In the genomic region with DNA sequence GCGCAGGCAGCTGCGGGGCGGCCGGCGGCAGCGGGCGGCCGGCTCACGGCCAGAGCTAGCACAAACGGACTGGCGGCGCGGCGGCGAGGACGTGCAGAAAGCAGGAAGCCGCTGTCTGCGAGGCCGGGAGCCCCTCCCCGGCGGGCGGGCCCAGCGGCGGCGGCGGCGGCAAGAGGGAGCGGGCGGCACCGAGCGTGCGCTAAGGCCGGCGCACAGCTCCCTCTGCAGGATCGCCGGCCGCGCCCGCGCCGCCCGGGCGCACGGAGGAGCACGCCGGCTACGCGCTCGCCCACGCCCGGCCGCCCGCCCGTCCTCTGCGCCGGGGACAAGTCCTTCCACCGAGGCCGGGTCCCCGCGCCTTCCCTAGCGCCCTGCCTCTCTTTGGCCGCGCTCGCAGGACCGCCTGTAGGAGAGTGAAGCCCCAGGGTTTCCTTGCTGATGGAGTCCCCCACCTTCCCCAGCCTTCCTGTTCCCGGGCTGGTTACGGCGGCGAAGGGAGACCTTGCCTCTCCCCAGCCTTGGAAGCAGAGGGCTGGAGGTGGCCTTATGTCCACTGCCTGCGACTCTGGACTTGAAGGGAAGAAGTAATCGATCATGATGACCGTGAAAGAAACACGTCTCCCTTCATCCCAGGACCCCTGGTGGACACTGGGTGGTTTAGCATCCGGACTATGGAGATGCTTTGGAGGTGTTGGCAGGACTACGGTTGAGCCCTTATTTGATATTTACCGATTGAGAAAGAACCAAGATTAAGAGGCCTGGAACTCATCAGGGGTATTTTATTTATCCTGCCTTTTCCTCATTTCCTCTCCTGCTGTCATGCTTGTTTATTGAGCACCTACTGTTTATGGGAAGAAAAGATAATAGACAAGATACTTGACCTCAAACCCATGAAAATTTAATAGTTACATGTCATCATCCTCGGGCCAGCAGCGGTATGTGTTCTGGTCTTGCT, we compare ENCODE assay signal across 1 cellular context.
TF ChIP-seq lines count a peak whose summit lies in the region.

Gene PREP, minus strand, starts transcription at position 102 of the 955 bp plus-strand sequence. CDS start 191 bp downstream, outside the sequence.

TF ChIP-seq in H1, 55 proteins besides CTCF, POLR2A, EP300 and RAD21:
- TF ChIP-seq ATF2 (IDR thresholded peaks at IDR 0.05; ENCODE audit: low read length) (0 out of 2 replicates have a peak, but pooled peaks have one; percentile 25), POU5F1 (IDR thresholded peaks at IDR 0.05; ENCODE audit: low read depth, low read length) (no peak), SIX5 (IDR thresholded peaks at IDR 0.05; ENCODE audit: low read depth, low read length) (no peak), MAFK (IDR thresholded peaks at IDR 0.05; ENCODE audit: low read depth, low read length) (no peak), CEBPB (IDR thresholded peaks at IDR 0.05; ENCODE audit: low read depth, low read length) (no peak), CHD1 (IDR thresholded peaks at IDR 0.05; ENCODE audit: low read depth, low read length) (no peak), HDAC6 (IDR thresholded peaks at IDR 0.05; ENCODE audit: low read depth, low read length) (no peak), PHF8 (conservative IDR thresholded peaks at IDR 0.05; ENCODE audit: low read depth, low read length) (peak; percentile 64; the same call in 1 of the 2 replicates), GABPA (IDR thresholded peaks at IDR 0.05; ENCODE audit: borderline replicate concordance, insufficient read depth, low read length) (no peak), NRF1 (IDR thresholded peaks at IDR 0.05; ENCODE audit: low read depth, low read length) (no peak), KDM1A (IDR thresholded peaks at IDR 0.05; ENCODE audit: borderline replicate concordance, low read length) (no peak), SUZ12 (IDR thresholded peaks at IDR 0.05; ENCODE audit: low read length) (no peak), TBP (IDR thresholded peaks at IDR 0.05; ENCODE audit: low read depth, low read length) (peak; percentile 40), KDM4A (IDR thresholded peaks at IDR 0.05; ENCODE audit: low read depth, low read length, severe bottlenecking) (peak; percentile 79), FOSL1 (IDR thresholded peaks at IDR 0.05; ENCODE audit: insufficient read depth, low read depth, low read length) (no peak), KDM5A (IDR thresholded peaks at IDR 0.05; ENCODE audit: low read length) (no peak), SP2 (IDR thresholded peaks at IDR 0.05; ENCODE audit: low read length) (no peak), POLR2AphosphoS5 (IDR thresholded peaks at IDR 0.05; ENCODE audit: low read depth, low read length) (peak; percentile 44; the same call in 1 of the 2 replicates), E2F6 (IDR thresholded peaks at IDR 0.05) (no peak), TAF1 (IDR thresholded peaks at IDR 0.05; ENCODE audit: low read depth, low read length) (peak; percentile 82), CREB1 (IDR thresholded peaks at IDR 0.05) (no peak), ATF3 (IDR thresholded peaks at IDR 0.05; ENCODE audit: insufficient read depth, low read depth, low read length) (no peak), TCF12 (IDR thresholded peaks at IDR 0.05; ENCODE audit: low read depth, low read length) (no peak), HDAC2 (IDR thresholded peaks at IDR 0.05; ENCODE audit: borderline replicate concordance in 1 of 2, low read depth in 2 of 2, low read length in 2 of 2) (no peak; a peak in 1 of 4 replicates), BCL11A (IDR thresholded peaks at IDR 0.05; ENCODE audit: low read depth in 2 of 2, low read length in 2 of 2) (no peak), RFX5 (IDR thresholded peaks at IDR 0.05; ENCODE audit: borderline replicate concordance, low read depth, low read length) (no peak), EGR1 (IDR thresholded peaks at IDR 0.05; ENCODE audit: borderline replicate concordance, low read depth, low read length) (peak; percentile 42; the same call in 1 of the 2 replicates), SIN3A (conservative IDR thresholded peaks at IDR 0.05 in 1 of 2, IDR thresholded peaks at IDR 0.05 in 1 of 2; ENCODE audit: low read depth in 1 of 2, low read length in 2 of 2) (0 out of 4 replicates have a peak, but pooled peaks have one; percentile 10 to 21)
- TF ChIP-seq, protein P1, sequence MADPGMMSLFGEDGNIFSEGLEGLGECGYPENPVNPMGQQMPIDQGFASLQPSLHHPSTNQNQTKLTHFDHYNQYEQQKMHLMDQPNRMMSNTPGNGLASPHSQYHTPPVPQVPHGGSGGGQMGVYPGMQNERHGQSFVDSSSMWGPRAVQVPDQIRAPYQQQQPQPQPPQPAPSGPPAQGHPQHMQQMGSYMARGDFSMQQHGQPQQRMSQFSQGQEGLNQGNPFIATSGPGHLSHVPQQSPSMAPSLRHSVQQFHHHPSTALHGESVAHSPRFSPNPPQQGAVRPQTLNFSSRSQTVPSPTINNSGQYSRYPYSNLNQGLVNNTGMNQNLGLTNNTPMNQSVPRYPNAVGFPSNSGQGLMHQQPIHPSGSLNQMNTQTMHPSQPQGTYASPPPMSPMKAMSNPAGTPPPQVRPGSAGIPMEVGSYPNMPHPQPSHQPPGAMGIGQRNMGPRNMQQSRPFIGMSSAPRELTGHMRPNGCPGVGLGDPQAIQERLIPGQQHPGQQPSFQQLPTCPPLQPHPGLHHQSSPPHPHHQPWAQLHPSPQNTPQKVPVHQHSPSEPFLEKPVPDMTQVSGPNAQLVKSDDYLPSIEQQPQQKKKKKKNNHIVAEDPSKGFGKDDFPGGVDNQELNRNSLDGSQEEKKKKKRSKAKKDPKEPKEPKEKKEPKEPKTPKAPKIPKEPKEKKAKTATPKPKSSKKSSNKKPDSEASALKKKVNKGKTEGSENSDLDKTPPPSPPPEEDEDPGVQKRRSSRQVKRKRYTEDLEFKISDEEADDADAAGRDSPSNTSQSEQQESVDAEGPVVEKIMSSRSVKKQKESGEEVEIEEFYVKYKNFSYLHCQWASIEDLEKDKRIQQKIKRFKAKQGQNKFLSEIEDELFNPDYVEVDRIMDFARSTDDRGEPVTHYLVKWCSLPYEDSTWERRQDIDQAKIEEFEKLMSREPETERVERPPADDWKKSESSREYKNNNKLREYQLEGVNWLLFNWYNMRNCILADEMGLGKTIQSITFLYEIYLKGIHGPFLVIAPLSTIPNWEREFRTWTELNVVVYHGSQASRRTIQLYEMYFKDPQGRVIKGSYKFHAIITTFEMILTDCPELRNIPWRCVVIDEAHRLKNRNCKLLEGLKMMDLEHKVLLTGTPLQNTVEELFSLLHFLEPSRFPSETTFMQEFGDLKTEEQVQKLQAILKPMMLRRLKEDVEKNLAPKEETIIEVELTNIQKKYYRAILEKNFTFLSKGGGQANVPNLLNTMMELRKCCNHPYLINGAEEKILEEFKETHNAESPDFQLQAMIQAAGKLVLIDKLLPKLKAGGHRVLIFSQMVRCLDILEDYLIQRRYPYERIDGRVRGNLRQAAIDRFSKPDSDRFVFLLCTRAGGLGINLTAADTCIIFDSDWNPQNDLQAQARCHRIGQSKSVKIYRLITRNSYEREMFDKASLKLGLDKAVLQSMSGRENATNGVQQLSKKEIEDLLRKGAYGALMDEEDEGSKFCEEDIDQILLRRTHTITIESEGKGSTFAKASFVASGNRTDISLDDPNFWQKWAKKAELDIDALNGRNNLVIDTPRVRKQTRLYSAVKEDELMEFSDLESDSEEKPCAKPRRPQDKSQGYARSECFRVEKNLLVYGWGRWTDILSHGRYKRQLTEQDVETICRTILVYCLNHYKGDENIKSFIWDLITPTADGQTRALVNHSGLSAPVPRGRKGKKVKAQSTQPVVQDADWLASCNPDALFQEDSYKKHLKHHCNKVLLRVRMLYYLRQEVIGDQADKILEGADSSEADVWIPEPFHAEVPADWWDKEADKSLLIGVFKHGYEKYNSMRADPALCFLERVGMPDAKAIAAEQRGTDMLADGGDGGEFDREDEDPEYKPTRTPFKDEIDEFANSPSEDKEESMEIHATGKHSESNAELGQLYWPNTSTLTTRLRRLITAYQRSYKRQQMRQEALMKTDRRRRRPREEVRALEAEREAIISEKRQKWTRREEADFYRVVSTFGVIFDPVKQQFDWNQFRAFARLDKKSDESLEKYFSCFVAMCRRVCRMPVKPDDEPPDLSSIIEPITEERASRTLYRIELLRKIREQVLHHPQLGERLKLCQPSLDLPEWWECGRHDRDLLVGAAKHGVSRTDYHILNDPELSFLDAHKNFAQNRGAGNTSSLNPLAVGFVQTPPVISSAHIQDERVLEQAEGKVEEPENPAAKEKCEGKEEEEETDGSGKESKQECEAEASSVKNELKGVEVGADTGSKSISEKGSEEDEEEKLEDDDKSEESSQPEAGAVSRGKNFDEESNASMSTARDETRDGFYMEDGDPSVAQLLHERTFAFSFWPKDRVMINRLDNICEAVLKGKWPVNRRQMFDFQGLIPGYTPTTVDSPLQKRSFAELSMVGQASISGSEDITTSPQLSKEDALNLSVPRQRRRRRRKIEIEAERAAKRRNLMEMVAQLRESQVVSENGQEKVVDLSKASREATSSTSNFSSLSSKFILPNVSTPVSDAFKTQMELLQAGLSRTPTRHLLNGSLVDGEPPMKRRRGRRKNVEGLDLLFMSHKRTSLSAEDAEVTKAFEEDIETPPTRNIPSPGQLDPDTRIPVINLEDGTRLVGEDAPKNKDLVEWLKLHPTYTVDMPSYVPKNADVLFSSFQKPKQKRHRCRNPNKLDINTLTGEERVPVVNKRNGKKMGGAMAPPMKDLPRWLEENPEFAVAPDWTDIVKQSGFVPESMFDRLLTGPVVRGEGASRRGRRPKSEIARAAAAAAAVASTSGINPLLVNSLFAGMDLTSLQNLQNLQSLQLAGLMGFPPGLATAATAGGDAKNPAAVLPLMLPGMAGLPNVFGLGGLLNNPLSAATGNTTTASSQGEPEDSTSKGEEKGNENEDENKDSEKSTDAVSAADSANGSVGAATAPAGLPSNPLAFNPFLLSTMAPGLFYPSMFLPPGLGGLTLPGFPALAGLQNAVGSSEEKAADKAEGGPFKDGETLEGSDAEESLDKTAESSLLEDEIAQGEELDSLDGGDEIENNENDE (IDR thresholded peaks at IDR 0.05; ENCODE audit: insufficient replicate concordance, low read length): no peak
- TF ChIP-seq, protein P2, sequence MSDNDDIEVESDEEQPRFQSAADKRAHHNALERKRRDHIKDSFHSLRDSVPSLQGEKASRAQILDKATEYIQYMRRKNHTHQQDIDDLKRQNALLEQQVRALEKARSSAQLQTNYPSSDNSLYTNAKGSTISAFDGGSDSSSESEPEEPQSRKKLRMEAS (IDR thresholded peaks at IDR 0.05): 0 out of 2 replicates have a peak, but pooled peaks have one; percentile 16
